In genomic region chr22:31211862-31212730, GRCh38 we compare ENCODE assay signal across 8 cellular contexts. TPM values are rescaled to one million over a fixed set of nuclear protein-coding genes. Genes with fewer than 3 reads are reported as not detected.
DNase-seq lines count a peak whose midpoint lies in the region; ATAC-seq and FAIRE-seq lines count a peak whose summit lies in the region.

Gene LIMK2 (plus strand): TSS chr22:31212298. CDS start chr22:31212409, 111 bp downstream.

- no peaks in the 10 kb centered on the region for H3K9me3 ChIP-seq in effector memory CD4-positive, alpha-beta T cell (ENCODE audit: control insufficient read depth, low read length)

- H3K4me3 ChIP-seq in effector memory CD4-positive, alpha-beta T cell (ENCODE audit: insufficient read depth, low read depth, low read length, poor library complexity, severe bottlenecking): peak within 1 kb of the TSS; percentile 94

- DNase-seq in COLO829 (ENCODE audit: low spot score) (peak; percentile 92), HTR-8/SVneo (ENCODE audit: insufficient read length, low spot score) (peak; percentile 83), NOMO-1 (lab: John Stamatoyannopoulos, UW; ENCODE audit: unreplicated experiment in 2 of 2) (peak; percentile 91 to 98), medulla oblongata (ENCODE audit: extremely low spot score) (peak; percentile 94)
- DNase-seq in effector memory CD4-positive, alpha-beta T cell: peak; percentile 93 to 94 (median 94)
- DNase-seq in stimulated activated CD8-positive, alpha-beta memory T cell treated with anti-CD3 and anti-CD28 coated beads, Interleukin-12 subunit alpha, Interleukin-12 subunit beta, amount 100 ng/mL, for 1 hour (ENCODE audit: low read depth): peak; percentile 93

- POLR2A ChIA-PET in activated CD8-positive, alpha-beta memory T cell treated with anti-CD3 and anti-CD28 coated beads for 36 hours (lab: Charles Lee): interaction anchor here (1.2 to 2.4 kb wide), 4 partner anchors 61 to 104 kb away, joined by 4 to 11 read pairs (median 5); partner anchors contain the start of gene SELENOM

- peaks cover 32% of the 10 kb centered on the region for H3K4me1 ChIP-seq in effector memory CD4-positive, alpha-beta T cell (ENCODE audit: control insufficient read depth, insufficient read depth, low read length, poor library complexity, severe bottlenecking)

- no peaks in the 10 kb centered on the region for H3K27me3 ChIP-seq in effector memory CD4-positive, alpha-beta T cell (replicated peaks; ENCODE audit: control insufficient read depth, insufficient read depth, low read length, poor library complexity, severe bottlenecking)

- CTCF ChIA-PET in activated CD8-positive, alpha-beta memory T cell treated with anti-CD3 and anti-CD28 coated beads for 36 hours (lab: Charles Lee): interaction anchor here (0.8 to 4.3 kb wide), 21 partner anchors 9 to 133 kb away, joined by 3 to 35 read pairs (median 4); partner anchors contain the start of genes PIK3IP1 and RNF185

- FAIRE-seq in HTR-8/SVneo (lab: Jason Lieb, UNC): no peak

- peak; percentile 89 for ATAC-seq in GM21360 (IDR thresholded peaks at IDR 0.05; ENCODE audit: unreplicated experiment)

- peak within 1 kb of the TSS; percentile 78 for H3K27ac ChIP-seq in effector memory CD4-positive, alpha-beta T cell (ENCODE audit: insufficient read depth, low read length, poor library complexity, severe bottlenecking)

- H3K36me3 ChIP-seq in effector memory CD4-positive, alpha-beta T cell (ENCODE audit: control insufficient read depth, insufficient read depth, low read length): no peaks in the 10 kb centered on the region

RNA-seq across cellular contexts. Expression of gene LIMK2, which starts in this region (rescaled TPM):
- 10 to 100 TPM; 27.2 to 27.8 TPM for total RNA-seq in activated CD8-positive, alpha-beta memory T cell treated with anti-CD3 and anti-CD28 coated beads for 36 hours

Comparison
In these comparisons a context has a peak if more than half of its experiments do, and no peak if none do; other contexts are left out.
1. Peak in every context shown above with its lines: DNase-seq, ATAC-seq, H3K4me3 ChIP-seq and H3K27ac ChIP-seq.